2 cellular contexts compared by ENCODE assay signal in genomic region chr6:32178547-32179440, GRCh38.
TF ChIP-seq lines count a peak whose summit lies in the region.

No MANE protein-coding gene starts in this region.

TF ChIP-seq in HEK293, 187 proteins besides CTCF, POLR2A, EP300 and RAD21 (continued from another document and continues in another):
- TF ChIP-seq ZBTB10 (tag by site-specific recombination; IDR thresholded peaks at IDR 0.05) (peak; percentile 93), ZBTB8A (tag by site-specific recombination; IDR thresholded peaks at IDR 0.05) (peak; percentile 38; the same call in 1 of the 2 replicates), ZNF530 (tag by site-specific recombination; IDR thresholded peaks at IDR 0.05; ENCODE audit: low read depth) (no peak), ZNF600 (tag by site-specific recombination; IDR thresholded peaks at IDR 0.05) (peak; percentile 45; the same call in 1 of the 2 replicates), ZNF138 (tag by site-specific recombination; IDR thresholded peaks at IDR 0.05; ENCODE audit: borderline replicate concordance) (no peak), ZSCAN30 (tag by site-specific recombination; IDR thresholded peaks at IDR 0.05) (no peak), PRDM4 (tag by site-specific recombination; IDR thresholded peaks at IDR 0.05) (peak; percentile 18; the same call in 1 of the 2 replicates), SP7 (tag by site-specific recombination; IDR thresholded peaks at IDR 0.05) (peak; percentile 38), KLF10 (tag by site-specific recombination; IDR thresholded peaks at IDR 0.05) (no peak), TCF7L2 (IDR thresholded peaks at IDR 0.05; ENCODE audit: borderline replicate concordance, low read depth, low read length) (no peak), GFI1B (tag by site-specific recombination; IDR thresholded peaks at IDR 0.05) (no peak), FEZF1 (tag by site-specific recombination; IDR thresholded peaks at IDR 0.05) (no peak), ZNF341 (tag by site-specific recombination; IDR thresholded peaks at IDR 0.05; ENCODE audit: low read depth) (0 out of 2 replicates have a peak, but pooled peaks have one; percentile 18), ZNF837 (tag by site-specific recombination; IDR thresholded peaks at IDR 0.05) (no peak), ZFHX2 (tag by site-specific recombination; conservative IDR thresholded peaks at IDR 0.05) (peak; percentile 73), ZEB2 (tag by site-specific recombination; IDR thresholded peaks at IDR 0.05) (no peak), ZNF114 (tag by site-specific recombination; IDR thresholded peaks at IDR 0.05) (no peak), SALL2 (tag by site-specific recombination; IDR thresholded peaks at IDR 0.05; ENCODE audit: borderline replicate concordance) (no peak), ZNF398 (tag by site-specific recombination; IDR thresholded peaks at IDR 0.05) (no peak), ZNF626 (tag by site-specific recombination; IDR thresholded peaks at IDR 0.05) (no peak), HIC1 (tag by site-specific recombination; IDR thresholded peaks at IDR 0.05) (0 out of 2 replicates have a peak, but pooled peaks have one; percentile 5), KLF9 (tag by site-specific recombination; IDR thresholded peaks at IDR 0.05; ENCODE audit: low read depth) (peak; percentile 49; the same call in 1 of the 2 replicates), SP2 (tag by site-specific recombination; IDR thresholded peaks at IDR 0.05) (no peak)

TF ChIP-seq in HepG2, 621 proteins besides CTCF, POLR2A, EP300 and RAD21 (continued from another document and continues in another):
- TF ChIP-seq MXD3 (CRISPR knock-in tag; IDR thresholded peaks at IDR 0.05) (no peak), CHD2 (IDR thresholded peaks at IDR 0.05; ENCODE audit: low read depth, low read length) (no peak), MAZ (IDR thresholded peaks at IDR 0.05; ENCODE audit: borderline replicate concordance, low read depth, low read length) (no peak), MAZ (CRISPR knock-in tag; IDR thresholded peaks at IDR 0.05; ENCODE audit: low read depth) (no peak), ZXDC (CRISPR knock-in tag; IDR thresholded peaks at IDR 0.05) (no peak), HDAC6 (IDR thresholded peaks at IDR 0.05; ENCODE audit: low read depth, low read length) (no peak), ZNF850 (CRISPR knock-in tag; conservative IDR thresholded peaks at IDR 0.05) (no peak), ELF4 (CRISPR knock-in tag; IDR thresholded peaks at IDR 0.05; ENCODE audit: borderline replicate concordance) (no peak), PCBP2 (optimal IDR thresholded peaks at IDR 0.05; ENCODE audit: low read depth, low read length, poor library complexity, severe bottlenecking) (no peak), HMG20A (CRISPR knock-in tag; IDR thresholded peaks at IDR 0.05; ENCODE audit: borderline replicate concordance) (no peak), CREB3 (CRISPR knock-in tag; IDR thresholded peaks at IDR 0.05) (no peak), ZNF768 (CRISPR knock-in tag; IDR thresholded peaks at IDR 0.05) (no peak), MEF2D (CRISPR knock-in tag; IDR thresholded peaks at IDR 0.05) (no peak), STAG1 (CRISPR knock-in tag; IDR thresholded peaks at IDR 0.05) (no peak), ZNF580 (CRISPR knock-in tag; IDR thresholded peaks at IDR 0.05; ENCODE audit: borderline replicate concordance, low read depth) (0 out of 2 replicates have a peak, but pooled peaks have one; percentile 13), KLF9 (CRISPR knock-in tag; IDR thresholded peaks at IDR 0.05; ENCODE audit: low read depth) (0 out of 2 replicates have a peak, but pooled peaks have one; percentile 14), HCFC1 (IDR thresholded peaks at IDR 0.05; ENCODE audit: low read depth, low read length) (no peak), SAFB2 (CRISPR knock-in tag; IDR thresholded peaks at IDR 0.05; ENCODE audit: borderline replicate concordance, low read depth) (0 out of 2 replicates have a peak, but pooled peaks have one; percentile 13), TIGD3 (CRISPR knock-in tag; IDR thresholded peaks at IDR 0.05; ENCODE audit: borderline replicate concordance) (no peak), SALL2 (CRISPR knock-in tag; IDR thresholded peaks at IDR 0.05) (peak; percentile 49; the same call in 1 of the 2 replicates), RFX3 (CRISPR knock-in tag; IDR thresholded peaks at IDR 0.05) (no peak), ZNF180 (CRISPR knock-in tag; IDR thresholded peaks at IDR 0.05; ENCODE audit: borderline replicate concordance, low read depth) (no peak), ZNF709 (CRISPR knock-in tag; IDR thresholded peaks at IDR 0.05) (no peak), ZNF18 (CRISPR knock-in tag; IDR thresholded peaks at IDR 0.05; ENCODE audit: insufficient replicate concordance) (no peak), TGIF2 (CRISPR knock-in tag; IDR thresholded peaks at IDR 0.05) (no peak; the same call in 1 of the 2 replicates), POLR2AphosphoS2 (IDR thresholded peaks at IDR 0.05; ENCODE audit: low read depth, low read length) (no peak), CCDC6 (CRISPR knock-in tag; IDR thresholded peaks at IDR 0.05) (no peak; the same call in 1 of the 2 replicates), XBP1 (CRISPR knock-in tag; IDR thresholded peaks at IDR 0.05) (no peak), PATZ1 (CRISPR knock-in tag; IDR thresholded peaks at IDR 0.05) (peak; percentile 13; the same call in 1 of the 2 replicates), NFKBIZ (CRISPR knock-in tag; IDR thresholded peaks at IDR 0.05) (no peak), NAIF1 (CRISPR knock-in tag; IDR thresholded peaks at IDR 0.05; ENCODE audit: borderline replicate concordance) (no peak), SAP130 (CRISPR knock-in tag; IDR thresholded peaks at IDR 0.05; ENCODE audit: low read depth) (peak; percentile 57; the same call in 1 of the 2 replicates), ZBTB26 (CRISPR knock-in tag; IDR thresholded peaks at IDR 0.05; ENCODE audit: borderline replicate concordance) (0 out of 2 replicates have a peak, but pooled peaks have one; percentile 42), ZNF891 (CRISPR knock-in tag; IDR thresholded peaks at IDR 0.05) (no peak), ZNF124 (CRISPR knock-in tag; IDR thresholded peaks at IDR 0.05) (no peak), NFKB2 (CRISPR knock-in tag; IDR thresholded peaks at IDR 0.05; ENCODE audit: borderline replicate concordance) (no peak), NFE2L2 (IDR thresholded peaks at IDR 0.05; ENCODE audit: low read length) (no peak), NR0B2 (CRISPR knock-in tag; IDR thresholded peaks at IDR 0.05) (peak; percentile 13; the same call in 1 of the 2 replicates), TCF7L2 (IDR thresholded peaks at IDR 0.05; ENCODE audit: low read depth, low read length) (no peak), E2F2 (CRISPR knock-in tag; IDR thresholded peaks at IDR 0.05; ENCODE audit: borderline replicate concordance) (no peak), ZMYM4 (CRISPR knock-in tag; IDR thresholded peaks at IDR 0.05) (peak; percentile 3; the same call in 1 of the 2 replicates), NONO (IDR thresholded peaks at IDR 0.05) (no peak), NONO (CRISPR knock-in tag; conservative IDR thresholded peaks at IDR 0.05) (peak; percentile 70), GTF2F1 (IDR thresholded peaks at IDR 0.05; ENCODE audit: low read length) (no peak), ZFP36 (IDR thresholded peaks at IDR 0.05; ENCODE audit: borderline replicate concordance, low read depth, low read length, partially characterized antibody) (no peak), ZNF333 (CRISPR knock-in tag; IDR thresholded peaks at IDR 0.05; ENCODE audit: borderline replicate concordance) (no peak), ZEB1 (IDR thresholded peaks at IDR 0.05; ENCODE audit: insufficient replicate concordance, low read depth) (no peak)
